ENCODE assay signal across 7 cellular contexts in the genomic region with DNA sequence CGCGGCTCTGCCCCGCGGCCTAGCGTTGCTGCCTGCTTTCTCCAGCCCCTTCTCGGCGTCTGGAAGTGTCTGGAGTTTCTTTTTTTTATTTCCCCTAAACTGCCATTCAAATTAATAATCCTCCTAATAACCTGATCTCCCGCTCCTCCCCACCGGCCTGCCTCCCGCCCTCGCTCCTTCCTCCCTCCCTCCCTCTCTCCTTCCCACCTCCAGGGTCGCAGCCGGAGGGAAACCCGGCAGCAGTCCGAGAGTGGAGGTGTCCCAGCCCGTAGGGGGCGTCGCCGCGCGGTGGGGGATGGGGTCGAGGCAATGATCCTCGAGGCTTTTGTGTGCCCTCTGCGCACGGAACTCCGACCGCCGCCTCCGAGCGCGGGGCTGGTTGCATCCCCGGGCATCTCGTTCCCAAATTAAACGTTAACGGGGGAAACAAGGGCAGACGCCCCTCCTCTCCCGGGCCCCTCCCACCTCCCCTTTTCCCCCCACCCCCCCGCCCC. TPM values are rescaled to one million over a fixed set of nuclear protein-coding genes. Genes with fewer than 3 reads are reported as not detected.
DNase-seq lines count a peak whose midpoint lies in the region; ATAC-seq and TF ChIP-seq lines count a peak whose summit lies in the region.

No MANE protein-coding gene starts in this region.

- peak overlapping the region; percentile 94 for H3K4me3 Mint-ChIP-seq in neural crest cell

- no peak overlapping the region for H2AFZ ChIP-seq in OCI-LY7 (ENCODE audit: low read length)

- WGBS in tibial nerve, 2 donors: 1 to 2% methylated on average over 24 to 36 of the region's 38 CpGs

- no peak for TF ChIP-seq EP300 in tibial nerve (IDR thresholded peaks at IDR 0.05)

- peaks cover 19% of the 10 kb centered on the region for H3K4me1 ChIP-seq in OCI-LY7 (ENCODE audit: insufficient read depth, low read length, poor library complexity, severe bottlenecking)
- H3K4me1 ChIP-seq in tibial nerve: peaks cover 0 to 40% (median 13%) of the 10 kb centered on the region in 4 donors

- H3K4me2 ChIP-seq in OCI-LY7 (ENCODE audit: low read length): peak overlapping the region; percentile 76

- H3K27ac ChIP-seq in OCI-LY7 (ENCODE audit: low read depth, low read length, poor library complexity, severe bottlenecking) (no peak overlapping the region), tibial nerve (peak overlapping the region; percentile 74 to 85 (median 80))

- BruUV-seq in OCI-LY7 (replicated peaks; lab: Mats Ljungman, UMichigan): no TSS peak

- H3K27me3 ChIP-seq in tibial nerve: peaks cover 0 to 21% of the 10 kb centered on the region in 2 donors

- CTCF ChIA-PET in OCI-LY7 (lab: Charles Lee; ENCODE audit: unreplicated experiment): no interaction called here

- TF ChIP-seq CTCF in GM13976 (IDR thresholded peaks at IDR 0.05; ENCODE audit: borderline replicate concordance, control extremely low read depth, extremely low read depth, insufficient read depth, missing control alignments) (peak; percentile 38), OCI-LY7 (conservative IDR thresholded peaks at IDR 0.05; ENCODE audit: low read length) (peak; percentile 39; the same call in 1 of the 2 replicates), fibroblast of the aortic adventitia (IDR thresholded peaks at IDR 0.05; ENCODE audit: insufficient read depth, low read length) (no peak), neural crest cell (conservative IDR thresholded peaks at IDR 0.05) (peak; percentile 26), tibial nerve (IDR thresholded peaks at IDR 0.05) (peak in 2 of 5 experiments; percentile 15 to 30)

- no peaks in the 10 kb centered on the region for H3K9me3 ChIP-seq in OCI-LY7 (ENCODE audit: low read length)
- H3K9me3 ChIP-seq in tibial nerve: no peaks in the 10 kb centered on the region

- H3K4me3 ChIP-seq in OCI-LY7 (ENCODE audit: low read depth, low read length, poor library complexity, severe bottlenecking) (peak overlapping the region; percentile 63), fibroblast of the aortic adventitia (ENCODE audit: low read depth, low read length) (peak overlapping the region; percentile 77), tibial nerve (peak overlapping the region; percentile 63 to 86 (median 72))

- H3K36me3 ChIP-seq in OCI-LY7 (ENCODE audit: insufficient read depth, low read length): no peaks in the 10 kb centered on the region
- H3K36me3 ChIP-seq in tibial nerve: no peaks in the 10 kb centered on the region

- peak; percentile 16 for ATAC-seq in HG03095 (IDR thresholded peaks at IDR 0.05; ENCODE audit: unreplicated experiment)

- POLR2A ChIA-PET in OCI-LY7 (lab: Charles Lee): interaction anchor here (0.6 kb wide), 1 partner anchor 103 kb away, joined by 3 read pairs; no protein-coding TSS in a partner anchor

- no peak overlapping the region for H3K27ac Mint-ChIP-seq in neural crest cell (ENCODE audit: unreplicated experiment)

- no peaks in the 10 kb centered on the region for H3K9me3 Mint-ChIP-seq in neural crest cell

- intact Hi-C loops in OCI-LY7 (cut with micrococcal nuclease; ENCODE audit: unreplicated experiment): no loop called here

- peaks cover 44% of the 10 kb centered on the region for H3K4me1 Mint-ChIP-seq in neural crest cell

- no peak for TF ChIP-seq POLR2A in tibial nerve (IDR thresholded peaks at IDR 0.05)

- DNase-seq in GM13976 (ENCODE audit: low spot score) (peak; percentile 73), OCI-LY7 (ENCODE audit: low spot score) (no peak), fibroblast of the aortic adventitia (ENCODE audit: low read depth) (peak; percentile 37), neural crest cell (ENCODE audit: low read depth, low spot score) (peak; percentile 84), tibial nerve (ENCODE audit: low spot score in 2 of 2) (peak; percentile 32 to 35)
- peak; percentile 24 to 52 for DNase-seq in activated T-helper 1 cell treated with anti-CD3 and anti-CD28 coated beads, Interleukin-2, amount 50 U/mL, for 16 hours (ENCODE audit: low read depth in 1 of 2, low spot score in 1 of 2)

- no peaks in the 10 kb centered on the region for H3K79me2 ChIP-seq in OCI-LY7 (ENCODE audit: insufficient read depth, low read depth, low read length)

- in situ Hi-C loops in GM13976 (cut with MboI; ENCODE audit: low sequenced_read_pairs, unreplicated experiment): loop anchor here (25.0 kb wide), 1 partner anchor 416 kb away; no protein-coding TSS in a partner anchor

- no peaks in the 10 kb centered on the region for H3K9me2 ChIP-seq in OCI-LY7 (ENCODE audit: insufficient read depth, low read length)

- peaks cover 9% of the 10 kb centered on the region for H3K36me3 Mint-ChIP-seq in neural crest cell (ENCODE audit: low read depth)

- peaks cover 32% of the 10 kb centered on the region for H3K27me3 Mint-ChIP-seq in neural crest cell (ENCODE audit: low read depth)

- no peaks in the 10 kb centered on the region for H4K20me1 ChIP-seq in OCI-LY7 (ENCODE audit: insufficient read depth, low read length)

RNA-seq across cellular contexts. Expression of a gene that starts 1.1 kb away (rescaled TPM):
- total RNA-seq in OCI-LY7 (2014; rRNA removed; shearing (Covaris generic)): not detected in 2 replicates
- total RNA-seq in OCI-LY7 (2022) (not detected in 2 replicates), fibroblast of the aortic adventitia (ENCODE audit: low replicate concordance) (6.3 and 15.0 TPM in 2 replicates), neural crest cell (53.5 and 56.4 TPM in 2 replicates), tibial nerve (10 to 100 TPM; 18.8 to 76.8 (median 42.0) TPM)
